ENCODE assay signal across 1 cellular context in the genomic region with DNA sequence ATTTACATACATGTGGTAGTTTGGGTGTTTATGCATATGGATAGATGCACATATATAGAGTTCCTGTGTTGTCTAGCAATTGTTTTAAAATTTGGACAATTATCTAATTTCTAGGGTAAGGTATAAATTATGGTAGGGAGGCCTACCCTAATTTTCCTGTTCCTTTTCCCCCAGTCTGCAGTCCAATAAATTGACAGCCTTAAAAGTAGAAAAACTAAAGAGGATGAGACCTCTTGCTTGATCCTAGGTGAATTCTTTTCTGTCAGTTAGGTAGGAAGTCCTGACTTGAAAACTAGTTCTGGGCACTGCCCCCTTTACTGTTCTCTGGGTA.
TF ChIP-seq lines count a peak whose summit lies in the region.

No MANE protein-coding gene starts in this region.

TF ChIP-seq in HepG2, 621 proteins besides CTCF, POLR2A, EP300 and RAD21:
- 0 out of 2 replicates have a peak, but pooled peaks have one; percentile 53 for TF ChIP-seq RFXANK (CRISPR knock-in tag; IDR thresholded peaks at IDR 0.05)
- 0 out of 2 replicates have a peak, but pooled peaks have one; percentile 54 for TF ChIP-seq ZNF569 (CRISPR knock-in tag; IDR thresholded peaks at IDR 0.05; ENCODE audit: borderline replicate concordance)
- no peak for TF ChIP-seq RFX5 (IDR thresholded peaks at IDR 0.05; ENCODE audit: low read depth, low read length)
- TF ChIP-seq, protein P1, sequence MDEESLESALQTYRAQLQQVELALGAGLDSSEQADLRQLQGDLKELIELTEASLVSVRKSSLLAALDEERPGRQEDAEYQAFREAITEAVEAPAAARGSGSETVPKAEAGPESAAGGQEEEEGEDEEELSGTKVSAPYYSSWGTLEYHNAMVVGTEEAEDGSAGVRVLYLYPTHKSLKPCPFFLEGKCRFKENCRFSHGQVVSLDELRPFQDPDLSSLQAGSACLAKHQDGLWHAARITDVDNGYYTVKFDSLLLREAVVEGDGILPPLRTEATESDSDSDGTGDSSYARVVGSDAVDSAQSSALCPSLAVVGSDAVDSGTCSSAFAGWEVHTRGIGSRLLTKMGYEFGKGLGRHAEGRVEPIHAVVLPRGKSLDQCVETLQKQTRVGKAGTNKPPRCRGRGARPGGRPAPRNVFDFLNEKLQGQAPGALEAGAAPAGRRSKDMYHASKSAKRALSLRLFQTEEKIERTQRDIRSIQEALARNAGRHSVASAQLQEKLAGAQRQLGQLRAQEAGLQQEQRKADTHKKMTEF (CRISPR knock-in tag; IDR thresholded peaks at IDR 0.05): 0 out of 2 replicates have a peak, but pooled peaks have one; percentile 4
- no peak for TF ChIP-seq TP53 (CRISPR knock-in tag; conservative IDR thresholded peaks at IDR 0.05)
- 0 out of 2 replicates have a peak, but pooled peaks have one; percentile 2 for TF ChIP-seq ZNF558 (CRISPR knock-in tag; IDR thresholded peaks at IDR 0.05; ENCODE audit: borderline replicate concordance)
- TF ChIP-seq ZNF772 (CRISPR knock-in tag; IDR thresholded peaks at IDR 0.05): peak; percentile 13; the same call in 1 of the 2 replicates
- 0 out of 2 replicates have a peak, but pooled peaks have one; percentile 34 for TF ChIP-seq ZNF430 (CRISPR knock-in tag; IDR thresholded peaks at IDR 0.05)
